11 cellular contexts compared by ENCODE assay signal in genomic region chr2:128170776-128171175, GRCh38.
DNase-seq lines count a peak whose midpoint lies in the region; ATAC-seq and TF ChIP-seq lines count a peak whose summit lies in the region.
"Had no signal": no experiment of that assay in that cellular context is flagged by ENCODE, and none has a peak within 500 bp of the region (broad histone marks: within the 10 kb centered on the region; RNA-seq: fewer than 3 reads in every experiment).

No MANE protein-coding gene starts in this region.

- H3K4me3 ChIP-seq in CD8-positive, alpha-beta T cell (ENCODE audit: low read depth, low read length) = no peak overlapping the region
- H3K4me3 ChIP-seq: BLaER1 had no signal

- peaks cover 11% of the 10 kb centered on the region for H3K4me1 Mint-ChIP-seq in activated T-cell treated with anti-CD3 and anti-CD28 coated beads, Interleukin-2, amount 50 U/mL, for 24 hours (ENCODE audit: low read depth)
- H3K4me1 Mint-ChIP-seq in activated T-cell treated with anti-CD3 and anti-CD28 coated beads, Interleukin-2, amount 50 U/mL, for 72 hours (ENCODE audit: low read depth) = no peaks in the 10 kb centered on the region
- H3K4me1 Mint-ChIP-seq in CD8-positive, alpha-beta T cell (ENCODE audit: low read depth) = peaks cover 20% of the 10 kb centered on the region

- CTCF ChIA-PET in CD8-positive, alpha-beta T cell (lab: Charles Lee) = no interaction called here

- intact Hi-C loops in CD8-positive, alpha-beta T cell (cut with DNase I, micrococcal nuclease) = loop anchor here in 1 of 2 experiments (10.0 kb wide), 1 partner anchor 1684 kb away; no protein-coding TSS in a partner anchor

- no peak for TF ChIP-seq CTCF in CD8-positive, alpha-beta T cell (IDR thresholded peaks at IDR 0.05)

- H3K27ac ChIP-seq in CD8-positive, alpha-beta T cell (ENCODE audit: low read depth, low read length) = no peak overlapping the region
- H3K27ac ChIP-seq: BLaER1 had no signal

- no peaks in the 10 kb centered on the region for H3K9me3 ChIP-seq in CD8-positive, alpha-beta T cell (ENCODE audit: low read length)
- H3K9me3 ChIP-seq: BLaER1, Caco-2 had no signal

- POLR2A ChIA-PET in CD8-positive, alpha-beta T cell (lab: Charles Lee) = no interaction called here

- DNase-seq in activated T-cell treated with anti-CD3 and anti-CD28 coated beads, Interleukin-2, amount 50 U/mL, for 24 hours = no peak
- DNase-seq in activated T-cell treated with anti-CD3 and anti-CD28 coated beads, Interleukin-2, amount 50 U/mL, for 72 hours = no peak
- peak; percentile 72 for DNase-seq in dermis blood vessel endothelial cell
- DNase-seq in lung microvascular endothelial cell (ENCODE audit: low read depth in 2 of 2) = peak; percentile 32 to 91
- no peak for DNase-seq in CD8-positive, alpha-beta T cell
- DNase-seq: 8988T, H9 had no signal

- no peaks in the 10 kb centered on the region for H3K9me3 Mint-ChIP-seq in activated T-cell treated with anti-CD3 and anti-CD28 coated beads, Interleukin-2, amount 50 U/mL, for 24 hours
- no peaks in the 10 kb centered on the region for H3K9me3 Mint-ChIP-seq in activated T-cell treated with anti-CD3 and anti-CD28 coated beads, Interleukin-2, amount 50 U/mL, for 72 hours
- H3K9me3 Mint-ChIP-seq in CD8-positive, alpha-beta T cell = no peaks in the 10 kb centered on the region
- H3K9me3 Mint-ChIP-seq: H9 had no signal

- H3K36me3 ChIP-seq in CD8-positive, alpha-beta T cell (ENCODE audit: insufficient read depth, low read length) = peaks cover 39% of the 10 kb centered on the region

- peak overlapping the region; percentile 37 for H3K27ac Mint-ChIP-seq in activated T-cell treated with anti-CD3 and anti-CD28 coated beads, Interleukin-2, amount 50 U/mL, for 24 hours
- no peak overlapping the region for H3K27ac Mint-ChIP-seq in activated T-cell treated with anti-CD3 and anti-CD28 coated beads, Interleukin-2, amount 50 U/mL, for 72 hours
- H3K27ac Mint-ChIP-seq in CD8-positive, alpha-beta T cell = no peak overlapping the region

- no peak for ATAC-seq in activated T-cell treated with anti-CD3 and anti-CD28 coated beads, Interleukin-2, amount 50 U/mL, for 72 hours (replicated peaks in 1 of 2)
- ATAC-seq in CD8-positive, alpha-beta T cell = no peak
- ATAC-seq in HG03039 (IDR thresholded peaks at IDR 0.05; ENCODE audit: unreplicated experiment) = no peak
- ATAC-seq in activated CD4-positive, CD25-positive, alpha-beta regulatory T cell treated with anti-CD3 and anti-CD28 coated beads, Interleukin-2, amount 50 U/mL, for 24 hours = no peak

- H3K4me1 ChIP-seq in CD8-positive, alpha-beta T cell (ENCODE audit: insufficient read depth, low read length) = no peaks in the 10 kb centered on the region
- H3K4me1 ChIP-seq: BLaER1 had no signal

- no peak overlapping the region for H3K4me3 Mint-ChIP-seq in activated T-cell treated with anti-CD3 and anti-CD28 coated beads, Interleukin-2, amount 50 U/mL, for 24 hours
- no peak overlapping the region for H3K4me3 Mint-ChIP-seq in activated T-cell treated with anti-CD3 and anti-CD28 coated beads, Interleukin-2, amount 50 U/mL, for 72 hours
- no peak overlapping the region for H3K4me3 Mint-ChIP-seq in CD8-positive, alpha-beta T cell
- H3K4me3 Mint-ChIP-seq: H9 had no signal

- H3K27me3 ChIP-seq in CD8-positive, alpha-beta T cell (ENCODE audit: insufficient read depth, low read length) = no peaks in the 10 kb centered on the region
- H3K27me3 ChIP-seq: BLaER1 had no signal

- no peaks in the 10 kb centered on the region for H3K27me3 Mint-ChIP-seq in activated T-cell treated with anti-CD3 and anti-CD28 coated beads, Interleukin-2, amount 50 U/mL, for 24 hours
- no peaks in the 10 kb centered on the region for H3K27me3 Mint-ChIP-seq in activated T-cell treated with anti-CD3 and anti-CD28 coated beads, Interleukin-2, amount 50 U/mL, for 72 hours (ENCODE audit: low read depth)
- no peaks in the 10 kb centered on the region for H3K27me3 Mint-ChIP-seq in CD8-positive, alpha-beta T cell (ENCODE audit: low read depth)

- peaks cover 99% of the 10 kb centered on the region for H3K36me3 Mint-ChIP-seq in activated T-cell treated with anti-CD3 and anti-CD28 coated beads, Interleukin-2, amount 50 U/mL, for 24 hours (ENCODE audit: low read depth)
- peaks cover 11 to 41% of the 10 kb centered on the region in 2 donors for H3K36me3 Mint-ChIP-seq in activated T-cell treated with anti-CD3 and anti-CD28 coated beads, Interleukin-2, amount 50 U/mL, for 72 hours (ENCODE audit: insufficient read depth in 2 of 2)
- H3K36me3 Mint-ChIP-seq in CD8-positive, alpha-beta T cell = peaks cover 92% of the 10 kb centered on the region

Comparison
In these comparisons a context has a peak if more than half of its experiments do, and no peak if none do; other contexts are left out.
1. DNase-seq: peak in dermis blood vessel endothelial cell (single experiment) and lung microvascular endothelial cell (2 of 2); none in activated T-cell treated with anti-CD3 and anti-CD28 coated beads, Interleukin-2, amount 50 U/mL, for 24 hours (single experiment), activated T-cell treated with anti-CD3 and anti-CD28 coated beads, Interleukin-2, amount 50 U/mL, for 72 hours (0 of 2) and CD8-positive, alpha-beta T cell (0 of 7).